In the genomic region with DNA sequence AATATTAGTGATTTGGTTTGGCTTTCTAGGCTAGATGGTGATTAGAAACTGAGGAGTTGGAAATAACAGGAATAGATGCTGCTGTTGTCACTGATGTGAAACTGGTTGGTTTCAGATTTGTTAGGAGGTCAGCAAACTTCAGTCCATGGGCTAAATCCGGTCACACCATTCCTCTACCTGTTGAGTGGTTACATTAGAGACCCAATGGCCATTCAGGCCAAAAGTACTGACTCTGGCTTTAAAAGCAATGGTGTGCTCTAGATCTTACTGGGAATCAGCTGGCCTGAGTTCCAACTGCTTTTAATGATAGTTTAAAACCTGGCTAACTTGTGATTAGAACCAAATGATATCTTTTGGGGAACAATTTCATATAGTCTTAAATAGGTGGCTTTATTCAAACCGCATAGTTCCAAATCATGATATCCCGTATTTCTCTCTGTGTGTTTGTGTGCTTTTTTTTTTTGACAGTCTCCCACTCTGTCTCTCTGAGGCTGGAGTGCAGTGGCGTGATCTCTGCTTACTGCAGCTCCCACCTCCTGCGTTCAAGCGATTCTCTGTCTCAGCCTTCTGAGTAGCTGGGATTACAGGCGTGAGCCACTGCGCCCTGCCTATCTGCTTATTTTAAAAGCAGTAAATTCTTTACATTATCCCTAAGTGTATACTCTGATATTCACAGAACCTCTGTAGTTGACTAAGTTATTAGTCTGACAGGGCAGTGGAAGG, we compare ENCODE assay signal across 22 cellular contexts. TPM values are rescaled to one million over a fixed set of nuclear protein-coding genes. Genes with fewer than 3 reads are reported as not detected.
DNase-seq lines count a peak whose midpoint lies in the region; ATAC-seq and TF ChIP-seq lines count a peak whose summit lies in the region.
"Had no signal": no experiment of that assay in that cellular context is flagged by ENCODE, and none has a peak within 500 bp of the region (broad histone marks: within the 10 kb centered on the region; RNA-seq: fewer than 3 reads in every experiment).

No MANE protein-coding gene starts in this region.

- H3K27me3 Mint-ChIP-seq in activated CD4-positive, alpha-beta memory T cell treated with anti-CD3 and anti-CD28 coated beads for 36 hours: no peaks in the 10 kb centered on the region
- no peaks in the 10 kb centered on the region for H3K27me3 Mint-ChIP-seq in activated CD4-positive, alpha-beta memory T cell treated with anti-CD3 and anti-CD28 coated beads, Interleukin-2, amount 10 ng/mL, durations not matched to agents 7 days and 5 days
- H3K27me3 Mint-ChIP-seq in activated T-helper 17 cell treated with anti-CD3 and anti-CD28 coated beads, Interleukin-2, amount 50 U/mL, for 72 hours: no peaks in the 10 kb centered on the region
- no peaks in the 10 kb centered on the region for H3K27me3 Mint-ChIP-seq in neural crest cell (ENCODE audit: low read depth)
- H3K27me3 Mint-ChIP-seq: activated CD4-positive, alpha-beta T cell treated with anti-CD3 and anti-CD28 coated beads, Interleukin-2, amount 10 ng/mL, durations not matched to agents 24 days and 14 days; activated naive CD8-positive, alpha-beta T cell treated with anti-CD3 and anti-CD28 coated beads, Interleukin-2, amount 10 ng/mL, durations not matched to agents 7 days and 5 days had no signal

- peaks cover 69% of the 10 kb centered on the region for H3K36me3 Mint-ChIP-seq in activated CD4-positive, alpha-beta memory T cell treated with anti-CD3 and anti-CD28 coated beads for 36 hours
- H3K36me3 Mint-ChIP-seq in activated CD4-positive, alpha-beta memory T cell treated with anti-CD3 and anti-CD28 coated beads, Interleukin-2, amount 10 ng/mL, durations not matched to agents 7 days and 5 days (ENCODE audit: low read depth): peaks cover 82% of the 10 kb centered on the region
- H3K36me3 Mint-ChIP-seq in activated T-helper 17 cell treated with anti-CD3 and anti-CD28 coated beads, Interleukin-2, amount 50 U/mL, for 72 hours (ENCODE audit: low read depth): peaks cover 98% of the 10 kb centered on the region
- H3K36me3 Mint-ChIP-seq in neural crest cell (ENCODE audit: low read depth): peaks cover 23% of the 10 kb centered on the region

- peaks cover 48% of the 10 kb centered on the region for H3K4me1 Mint-ChIP-seq in activated CD4-positive, alpha-beta memory T cell treated with anti-CD3 and anti-CD28 coated beads for 36 hours (ENCODE audit: low read depth)
- H3K4me1 Mint-ChIP-seq in activated CD4-positive, alpha-beta memory T cell treated with anti-CD3 and anti-CD28 coated beads, Interleukin-2, amount 10 ng/mL, durations not matched to agents 7 days and 5 days: peaks cover 33% of the 10 kb centered on the region
- H3K4me1 Mint-ChIP-seq in activated T-helper 17 cell treated with anti-CD3 and anti-CD28 coated beads, Interleukin-2, amount 50 U/mL, for 72 hours: peaks cover 35% of the 10 kb centered on the region
- H3K4me1 Mint-ChIP-seq in neural crest cell: peaks cover 28% of the 10 kb centered on the region

- POLR2A ChIA-PET in activated CD4-positive, alpha-beta memory T cell treated with anti-CD3 and anti-CD28 coated beads for 36 hours (lab: Charles Lee): interaction anchor here (0.8 to 0.9 kb wide), 2 partner anchors 7 to 9 kb away, joined by 3 to 5 read pairs; a partner anchor contains a TSS
- POLR2A ChIA-PET in activated CD4-positive, alpha-beta memory T cell treated with anti-CD3 and anti-CD28 coated beads, Interleukin-2, amount 10 ng/mL, durations not matched to agents 7 days and 5 days (lab: Charles Lee): interaction anchor here (3.2 kb wide), 1 partner anchor 8 kb away, joined by 25 read pairs; a partner anchor contains a TSS

- intact Hi-C loops in activated CD4-positive, alpha-beta memory T cell treated with anti-CD3 and anti-CD28 coated beads for 36 hours (cut with micrococcal nuclease): no loop called here

- no peak overlapping the region for H3K4me3 Mint-ChIP-seq in activated CD4-positive, alpha-beta memory T cell treated with anti-CD3 and anti-CD28 coated beads for 36 hours
- no peak overlapping the region for H3K4me3 Mint-ChIP-seq in activated CD4-positive, alpha-beta memory T cell treated with anti-CD3 and anti-CD28 coated beads, Interleukin-2, amount 10 ng/mL, durations not matched to agents 7 days and 5 days
- H3K4me3 Mint-ChIP-seq in activated T-helper 17 cell treated with anti-CD3 and anti-CD28 coated beads, Interleukin-2, amount 50 U/mL, for 72 hours: no peak overlapping the region
- H3K4me3 Mint-ChIP-seq in neural crest cell: peak overlapping the region; percentile 45
- H3K4me3 Mint-ChIP-seq: activated CD4-positive, alpha-beta T cell treated with anti-CD3 and anti-CD28 coated beads, Interleukin-2, amount 10 ng/mL, durations not matched to agents 24 days and 14 days; activated naive CD8-positive, alpha-beta T cell treated with anti-CD3 and anti-CD28 coated beads, Interleukin-2, amount 10 ng/mL, durations not matched to agents 7 days and 5 days; T-helper 1 cell treated with Interleukin-12 subunit alpha and Interleukin-12 subunit beta and Interleukin-4 antibody, amounts not matched to agents 30 μg/mL and 1 μg/mL, for 36 hours had no signal

- in situ Hi-C loops in G401 (cut with HindIII; ENCODE audit: low sequenced_read_pairs): no loop called here

- no peak for ATAC-seq in activated T-helper 17 cell treated with anti-CD3 and anti-CD28 coated beads, Interleukin-2, amount 50 U/mL, for 72 hours (replicated peaks)
- ATAC-seq in GM21528 (IDR thresholded peaks at IDR 0.05; ENCODE audit: low FRiP score, unreplicated experiment) (no peak), GM21515 (IDR thresholded peaks at IDR 0.05; ENCODE audit: unreplicated experiment) (no peak)
- ATAC-seq: left cardiac atrium; PC-3; stimulated activated naive CD8-positive, alpha-beta T cell treated with anti-CD3 and anti-CD28 coated beads, Interleukin-15, Interleukin-2, amounts not matched to agents 100 U/mL and 50 U/mL, for 24 hours had no signal

- DNase-seq in activated CD4-positive, alpha-beta memory T cell treated with anti-CD3 and anti-CD28 coated beads for 36 hours: no peak
- no peak for DNase-seq in activated CD4-positive, alpha-beta memory T cell treated with anti-CD3 and anti-CD28 coated beads, Interleukin-2, amount 10 ng/mL, durations not matched to agents 7 days and 5 days
- DNase-seq in G401 (ENCODE audit: low spot score): peak; percentile 2
- no peak for DNase-seq in neural crest cell (ENCODE audit: low read depth, low spot score)
- no peak for DNase-seq in DMS114 treated with DMSO at 0.1 percent for 48 hours (lab: John Stamatoyannopoulos, UW; ENCODE audit: unreplicated experiment)
- DNase-seq: activated CD4-positive, alpha-beta T cell treated with anti-CD3 and anti-CD28 coated beads, Interleukin-2, amount 10 ng/mL, durations not matched to agents 24 days and 14 days; activated naive CD8-positive, alpha-beta T cell treated with anti-CD3 and anti-CD28 coated beads, Interleukin-2, amount 10 ng/mL, durations not matched to agents 7 days and 5 days; left cardiac atrium; mammary epithelial cell; NCI-H1092 treated with DMSO at 0.1 percent for 48 hours; NCI-H1930; NCI-H524 treated with DMSO at 0.1 percent for 48 hours; NK-92 treated with Interleukin-12 subunit alpha and Interleukin-12 subunit beta, amount 100 ng/mL, for 24 hours; PC-3; SK-N-SH; stimulated activated naive CD8-positive, alpha-beta T cell treated with anti-CD3 and anti-CD28 coated beads, Interleukin-15, Interleukin-2, amounts not matched to agents 100 U/mL and 50 U/mL, for 24 hours; thyroid gland had no signal

- TF ChIP-seq CTCF in neural crest cell (conservative IDR thresholded peaks at IDR 0.05): no peak

- H3K9me3 Mint-ChIP-seq in activated CD4-positive, alpha-beta memory T cell treated with anti-CD3 and anti-CD28 coated beads for 36 hours: no peaks in the 10 kb centered on the region
- no peaks in the 10 kb centered on the region for H3K9me3 Mint-ChIP-seq in activated CD4-positive, alpha-beta memory T cell treated with anti-CD3 and anti-CD28 coated beads, Interleukin-2, amount 10 ng/mL, durations not matched to agents 7 days and 5 days
- no peaks in the 10 kb centered on the region for H3K9me3 Mint-ChIP-seq in activated T-helper 17 cell treated with anti-CD3 and anti-CD28 coated beads, Interleukin-2, amount 50 U/mL, for 72 hours
- H3K9me3 Mint-ChIP-seq in neural crest cell: no peaks in the 10 kb centered on the region
- H3K9me3 Mint-ChIP-seq: activated CD4-positive, alpha-beta T cell treated with anti-CD3 and anti-CD28 coated beads, Interleukin-2, amount 10 ng/mL, durations not matched to agents 24 days and 14 days; activated naive CD8-positive, alpha-beta T cell treated with anti-CD3 and anti-CD28 coated beads, Interleukin-2, amount 10 ng/mL, durations not matched to agents 7 days and 5 days; activated T-helper 2 cell treated with anti-CD3 and anti-CD28 coated beads, Interferon-gamma antibody, Interleukin-2, Interleukin-4, amounts not matched to agents 10 μg/mL and 5 μg/mL and 100 μg/mL, durations not matched to agents 14 hours and 24 hours and 36 hours; T-helper 1 cell treated with Interleukin-12 subunit alpha and Interleukin-12 subunit beta and Interleukin-4 antibody, amounts not matched to agents 30 μg/mL and 1 μg/mL, for 36 hours had no signal

- peak overlapping the region; percentile 57 for H3K27ac Mint-ChIP-seq in activated CD4-positive, alpha-beta memory T cell treated with anti-CD3 and anti-CD28 coated beads for 36 hours
- H3K27ac Mint-ChIP-seq in activated CD4-positive, alpha-beta memory T cell treated with anti-CD3 and anti-CD28 coated beads, Interleukin-2, amount 10 ng/mL, durations not matched to agents 7 days and 5 days: no peak overlapping the region
- H3K27ac Mint-ChIP-seq in activated T-helper 17 cell treated with anti-CD3 and anti-CD28 coated beads, Interleukin-2, amount 50 U/mL, for 72 hours: peak overlapping the region; percentile 66
- H3K27ac Mint-ChIP-seq in neural crest cell (ENCODE audit: unreplicated experiment): no peak overlapping the region
- H3K27ac Mint-ChIP-seq: activated naive CD8-positive, alpha-beta T cell treated with anti-CD3 and anti-CD28 coated beads, Interleukin-2, amount 10 ng/mL, durations not matched to agents 7 days and 5 days; activated T-helper 2 cell treated with anti-CD3 and anti-CD28 coated beads, Interferon-gamma antibody, Interleukin-2, Interleukin-4, amounts not matched to agents 10 μg/mL and 5 μg/mL and 100 μg/mL, durations not matched to agents 14 hours and 24 hours and 36 hours; T-helper 1 cell treated with Interleukin-12 subunit alpha and Interleukin-12 subunit beta and Interleukin-4 antibody, amounts not matched to agents 30 μg/mL and 1 μg/mL, for 36 hours had no signal

- CTCF ChIA-PET in activated CD4-positive, alpha-beta memory T cell treated with anti-CD3 and anti-CD28 coated beads for 36 hours (lab: Charles Lee): interaction anchor here (0.8 to 1.6 kb wide), 3 partner anchors 8 to 66 kb away, joined by 3 to 9 read pairs (median 3); a partner anchor contains a TSS
- CTCF ChIA-PET in activated CD4-positive, alpha-beta memory T cell treated with anti-CD3 and anti-CD28 coated beads, Interleukin-2, amount 10 ng/mL, durations not matched to agents 7 days and 5 days (lab: Charles Lee): interaction anchor here (2.6 kb wide), 1 partner anchor 7 kb away, joined by 20 read pairs; no protein-coding TSS in a partner anchor

RNA-seq across cellular contexts. Expression of a gene that starts 7.8 kb away (rescaled TPM):
- total RNA-seq in activated CD4-positive, alpha-beta memory T cell treated with anti-CD3 and anti-CD28 coated beads for 36 hours: 1 to 10 TPM; 1.2 to 1.3 TPM
- total RNA-seq in activated CD4-positive, alpha-beta memory T cell treated with anti-CD3 and anti-CD28 coated beads, Interleukin-2, amount 10 ng/mL, durations not matched to agents 7 days and 5 days: 1 to 10 TPM; 1.4 to 2.1 TPM
- total RNA-seq in G401 (2014; rRNA removed; shearing (Covaris generic)): 0.37 and 2.3 TPM in 2 replicates
- total RNA-seq in activated T-helper 17 cell treated with anti-CD3 and anti-CD28 coated beads, Interleukin-2, amount 50 U/mL, for 72 hours: under 1 TPM; 0.58 to 0.69 TPM
- total RNA-seq in neural crest cell: 5.0 TPM in 2 replicates

RNA-seq across cellular contexts. Expression of a gene that starts 8.7 kb away (rescaled TPM):
- 100 to 1,000 TPM; 140 to 144 TPM for total RNA-seq in activated CD4-positive, alpha-beta memory T cell treated with anti-CD3 and anti-CD28 coated beads for 36 hours
- total RNA-seq in activated CD4-positive, alpha-beta memory T cell treated with anti-CD3 and anti-CD28 coated beads, Interleukin-2, amount 10 ng/mL, durations not matched to agents 7 days and 5 days: 100 to 1,000 TPM; 122 to 123 TPM
- total RNA-seq in G401 (2014; rRNA removed; shearing (Covaris generic)): 32.1 and 67.4 TPM in 2 replicates
- total RNA-seq in activated T-helper 17 cell treated with anti-CD3 and anti-CD28 coated beads, Interleukin-2, amount 50 U/mL, for 72 hours: 100 to 1,000 TPM; 113 to 133 TPM
- total RNA-seq in neural crest cell: 238 and 250 TPM in 2 replicates

Comparison
In these comparisons a context has a peak if more than half of its experiments do, and no peak if none do; other contexts are left out.
1. H3K27ac Mint-ChIP-seq: peak in activated CD4-positive, alpha-beta memory T cell treated with anti-CD3 and anti-CD28 coated beads for 36 hours (single experiment) and activated T-helper 17 cell treated with anti-CD3 and anti-CD28 coated beads, Interleukin-2, amount 50 U/mL, for 72 hours (single experiment); none in activated CD4-positive, alpha-beta memory T cell treated with anti-CD3 and anti-CD28 coated beads, Interleukin-2, amount 10 ng/mL, durations not matched to agents 7 days and 5 days (single experiment) and neural crest cell (single experiment).